3 cellular contexts compared by ENCODE assay signal in the genomic region with DNA sequence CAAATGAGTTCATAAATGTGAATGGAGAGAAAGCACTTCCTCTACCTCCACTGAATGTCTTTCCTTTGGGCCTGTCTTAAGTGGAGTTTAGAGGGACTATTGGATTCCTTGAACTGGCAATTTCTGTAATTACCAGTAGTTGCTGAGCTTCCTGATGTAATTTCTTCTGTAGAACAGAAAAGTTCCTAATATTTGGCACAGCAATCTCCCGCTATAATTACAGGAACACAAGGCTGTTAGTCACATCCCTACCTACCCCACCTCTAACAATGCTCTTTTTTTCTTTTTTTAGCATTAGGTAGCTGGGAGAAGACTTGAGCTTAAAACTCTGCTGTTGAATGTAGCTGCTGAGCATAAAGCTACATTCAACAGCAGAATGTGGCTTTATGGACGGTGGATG.
TF ChIP-seq lines count a peak whose summit lies in the region.

No MANE protein-coding gene starts in this region.

TF ChIP-seq in GM23338, 12 proteins besides CTCF, POLR2A, EP300 and RAD21:
- TF ChIP-seq EZH2 (IDR thresholded peaks at IDR 0.05; ENCODE audit: low read depth, unreplicated experiment) (no peak), CREB1 (CRISPR knock-in tag; IDR thresholded peaks at IDR 0.05; ENCODE audit: low read depth) (no peak), NANOG (IDR thresholded peaks at IDR 0.05; ENCODE audit: borderline replicate concordance) (no peak), JUNB (IDR thresholded peaks at IDR 0.05; ENCODE audit: unreplicated experiment) (no peak)
- TF ChIP-seq, protein P1, sequence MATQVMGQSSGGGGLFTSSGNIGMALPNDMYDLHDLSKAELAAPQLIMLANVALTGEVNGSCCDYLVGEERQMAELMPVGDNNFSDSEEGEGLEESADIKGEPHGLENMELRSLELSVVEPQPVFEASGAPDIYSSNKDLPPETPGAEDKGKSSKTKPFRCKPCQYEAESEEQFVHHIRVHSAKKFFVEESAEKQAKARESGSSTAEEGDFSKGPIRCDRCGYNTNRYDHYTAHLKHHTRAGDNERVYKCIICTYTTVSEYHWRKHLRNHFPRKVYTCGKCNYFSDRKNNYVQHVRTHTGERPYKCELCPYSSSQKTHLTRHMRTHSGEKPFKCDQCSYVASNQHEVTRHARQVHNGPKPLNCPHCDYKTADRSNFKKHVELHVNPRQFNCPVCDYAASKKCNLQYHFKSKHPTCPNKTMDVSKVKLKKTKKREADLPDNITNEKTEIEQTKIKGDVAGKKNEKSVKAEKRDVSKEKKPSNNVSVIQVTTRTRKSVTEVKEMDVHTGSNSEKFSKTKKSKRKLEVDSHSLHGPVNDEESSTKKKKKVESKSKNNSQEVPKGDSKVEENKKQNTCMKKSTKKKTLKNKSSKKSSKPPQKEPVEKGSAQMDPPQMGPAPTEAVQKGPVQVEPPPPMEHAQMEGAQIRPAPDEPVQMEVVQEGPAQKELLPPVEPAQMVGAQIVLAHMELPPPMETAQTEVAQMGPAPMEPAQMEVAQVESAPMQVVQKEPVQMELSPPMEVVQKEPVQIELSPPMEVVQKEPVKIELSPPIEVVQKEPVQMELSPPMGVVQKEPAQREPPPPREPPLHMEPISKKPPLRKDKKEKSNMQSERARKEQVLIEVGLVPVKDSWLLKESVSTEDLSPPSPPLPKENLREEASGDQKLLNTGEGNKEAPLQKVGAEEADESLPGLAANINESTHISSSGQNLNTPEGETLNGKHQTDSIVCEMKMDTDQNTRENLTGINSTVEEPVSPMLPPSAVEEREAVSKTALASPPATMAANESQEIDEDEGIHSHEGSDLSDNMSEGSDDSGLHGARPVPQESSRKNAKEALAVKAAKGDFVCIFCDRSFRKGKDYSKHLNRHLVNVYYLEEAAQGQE (IDR thresholded peaks at IDR 0.05; ENCODE audit: unreplicated experiment): no peak

TF ChIP-seq in WTC11, 78 proteins besides CTCF, POLR2A, EP300 and RAD21:
- TF ChIP-seq ZBTB21 (CRISPR knock-in tag; IDR thresholded peaks at IDR 0.05; ENCODE audit: borderline replicate concordance) (no peak), SP1 (CRISPR knock-in tag; conservative IDR thresholded peaks at IDR 0.05) (no peak), ZNF396 (CRISPR knock-in tag; IDR thresholded peaks at IDR 0.05; ENCODE audit: borderline replicate concordance) (no peak), FOXP1 (CRISPR knock-in tag; IDR thresholded peaks at IDR 0.05; ENCODE audit: borderline replicate concordance) (no peak), SOX15 (CRISPR knock-in tag; IDR thresholded peaks at IDR 0.05) (no peak), TP53 (CRISPR knock-in tag; IDR thresholded peaks at IDR 0.05) (no peak), ZNF138 (CRISPR knock-in tag; conservative IDR thresholded peaks at IDR 0.05) (no peak), PRRX2 (CRISPR knock-in tag; IDR thresholded peaks at IDR 0.05) (no peak), TEAD4 (CRISPR knock-in tag; IDR thresholded peaks at IDR 0.05) (no peak), ELF4 (CRISPR knock-in tag; IDR thresholded peaks at IDR 0.05; ENCODE audit: low read depth) (no peak)
- TF ChIP-seq, protein P2, sequence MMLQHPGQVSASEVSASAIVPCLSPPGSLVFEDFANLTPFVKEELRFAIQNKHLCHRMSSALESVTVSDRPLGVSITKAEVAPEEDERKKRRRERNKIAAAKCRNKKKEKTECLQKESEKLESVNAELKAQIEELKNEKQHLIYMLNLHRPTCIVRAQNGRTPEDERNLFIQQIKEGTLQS (CRISPR knock-in tag; conservative IDR thresholded peaks at IDR 0.05): no peak
- TF ChIP-seq, protein P3, sequence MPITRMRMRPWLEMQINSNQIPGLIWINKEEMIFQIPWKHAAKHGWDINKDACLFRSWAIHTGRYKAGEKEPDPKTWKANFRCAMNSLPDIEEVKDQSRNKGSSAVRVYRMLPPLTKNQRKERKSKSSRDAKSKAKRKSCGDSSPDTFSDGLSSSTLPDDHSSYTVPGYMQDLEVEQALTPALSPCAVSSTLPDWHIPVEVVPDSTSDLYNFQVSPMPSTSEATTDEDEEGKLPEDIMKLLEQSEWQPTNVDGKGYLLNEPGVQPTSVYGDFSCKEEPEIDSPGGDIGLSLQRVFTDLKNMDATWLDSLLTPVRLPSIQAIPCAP (CRISPR knock-in tag; IDR thresholded peaks at IDR 0.05): no peak

TF ChIP-seq in H1, 55 proteins besides CTCF, POLR2A, EP300 and RAD21:
- TF ChIP-seq, protein P4, sequence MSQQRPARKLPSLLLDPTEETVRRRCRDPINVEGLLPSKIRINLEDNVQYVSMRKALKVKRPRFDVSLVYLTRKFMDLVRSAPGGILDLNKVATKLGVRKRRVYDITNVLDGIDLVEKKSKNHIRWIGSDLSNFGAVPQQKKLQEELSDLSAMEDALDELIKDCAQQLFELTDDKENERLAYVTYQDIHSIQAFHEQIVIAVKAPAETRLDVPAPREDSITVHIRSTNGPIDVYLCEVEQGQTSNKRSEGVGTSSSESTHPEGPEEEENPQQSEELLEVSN (IDR thresholded peaks at IDR 0.05): no peak
- TF ChIP-seq ASH2L (IDR thresholded peaks at IDR 0.05; ENCODE audit: low read length) (no peak), CBX8 (IDR thresholded peaks at IDR 0.05; ENCODE audit: borderline replicate concordance, low read depth, low read length) (no peak), POLR2AphosphoS5 (IDR thresholded peaks at IDR 0.05; ENCODE audit: low read depth, low read length) (no peak), SP4 (IDR thresholded peaks at IDR 0.05; ENCODE audit: low read length) (no peak), KDM1A (IDR thresholded peaks at IDR 0.05; ENCODE audit: borderline replicate concordance, low read length) (no peak), EGR1 (IDR thresholded peaks at IDR 0.05; ENCODE audit: borderline replicate concordance, low read depth, low read length) (no peak), HDAC2 (IDR thresholded peaks at IDR 0.05; ENCODE audit: borderline replicate concordance in 1 of 2, low read depth in 2 of 2, low read length in 2 of 2) (no peak), TEAD4 (IDR thresholded peaks at IDR 0.05; ENCODE audit: low read depth, low read length) (no peak), SP2 (IDR thresholded peaks at IDR 0.05; ENCODE audit: low read length) (no peak), FOSL1 (IDR thresholded peaks at IDR 0.05; ENCODE audit: insufficient read depth, low read depth, low read length) (no peak), CHD1 (IDR thresholded peaks at IDR 0.05; ENCODE audit: low read depth, low read length) (no peak), HDAC6 (IDR thresholded peaks at IDR 0.05; ENCODE audit: low read depth, low read length) (no peak), CEBPB (IDR thresholded peaks at IDR 0.05; ENCODE audit: low read depth, low read length) (no peak), JUND (IDR thresholded peaks at IDR 0.05; ENCODE audit: low read length) (no peak)
- TF ChIP-seq, protein P2 (IDR thresholded peaks at IDR 0.05; ENCODE audit: insufficient read depth, low read depth, low read length): no peak
TF ChIP-seq in H1: peak in this region for 0.
